Comparison of ENCODE assay signal across 9 cellular contexts in the genomic region with DNA sequence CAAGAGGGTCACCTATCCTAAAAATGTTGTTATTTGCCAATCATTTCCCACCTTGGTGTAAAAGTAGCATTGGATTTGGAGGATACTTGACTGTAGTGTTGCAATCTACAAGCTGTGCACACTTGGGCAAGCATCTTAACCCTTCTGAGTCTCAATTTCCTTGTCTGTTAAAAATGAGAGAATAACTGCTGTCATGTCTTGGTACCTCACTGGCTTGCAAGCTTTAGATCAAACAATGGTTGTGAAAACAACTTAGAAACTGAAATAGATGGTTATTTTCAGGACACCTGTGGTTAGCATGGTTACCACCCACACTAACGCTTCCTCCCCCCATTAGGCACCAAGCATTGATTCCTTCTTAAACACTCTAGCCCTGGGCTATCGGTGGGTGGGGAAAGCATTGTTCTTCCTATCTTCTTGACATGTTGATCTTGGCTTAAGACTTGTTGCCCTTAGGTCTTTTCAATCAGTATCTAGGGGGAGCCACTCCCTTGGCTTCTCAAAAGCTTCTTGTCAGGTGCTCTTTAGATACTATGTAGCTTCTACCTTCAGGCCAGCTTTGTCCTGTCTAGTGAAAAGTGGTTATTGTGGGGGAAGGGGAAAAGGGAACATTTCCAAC. TPM values are rescaled to one million over a fixed set of nuclear protein-coding genes. Genes with fewer than 3 reads are reported as not detected.
DNase-seq lines count a peak whose midpoint lies in the region; ATAC-seq and TF ChIP-seq lines count a peak whose summit lies in the region.
"Had no signal": no experiment of that assay in that cellular context is flagged by ENCODE, and none has a peak within 500 bp of the region (broad histone marks: within the 10 kb centered on the region; RNA-seq: fewer than 3 reads in every experiment).

No MANE protein-coding gene starts in this region.

- no peak for TF ChIP-seq EP300 in ovary (IDR thresholded peaks at IDR 0.05)

- no peak overlapping the region for H3K27ac Mint-ChIP-seq in MCF 10A (ENCODE audit: low read depth, unreplicated experiment)
- H3K27ac Mint-ChIP-seq: CD4-positive, alpha-beta T cell had no signal

- no peaks in the 10 kb centered on the region for H3K36me3 Mint-ChIP-seq in MCF 10A (ENCODE audit: insufficient read depth, unreplicated experiment)

- H3K9ac ChIP-seq in OCI-LY3 (ENCODE audit: low read length) = peak overlapping the region; percentile 49; the same call in 1 of the 2 replicates

- H3K4me3 Mint-ChIP-seq in MCF 10A (ENCODE audit: unreplicated experiment) = no peak overlapping the region
- H3K4me3 Mint-ChIP-seq: CD4-positive, alpha-beta T cell had no signal

- CTCF ChIA-PET in MCF 10A (lab: Yijun Ruan, JAX) = interaction anchor here (0.7 to 1.5 kb wide), 2 partner anchors 10 to 1220 kb away, joined by 4 to 7 read pairs; partner anchors contain the start of gene AMOT

- H2AFZ ChIP-seq in OCI-LY3 (ENCODE audit: low read depth, low read length) = no peak overlapping the region

- no peaks in the 10 kb centered on the region for H4K20me1 ChIP-seq in OCI-LY3 (ENCODE audit: insufficient read depth, low read length)

- H3K27me3 ChIP-seq in breast epithelium = peaks cover 0 to 45% of the 10 kb centered on the region in 2 donors
- no peaks in the 10 kb centered on the region for H3K27me3 ChIP-seq in OCI-LY3 (ENCODE audit: low read depth, low read length)
- H3K27me3 ChIP-seq in ovary = no peaks in the 10 kb centered on the region

- no peak overlapping the region for H3K4me3 ChIP-seq in breast epithelium
- H3K4me3 ChIP-seq in OCI-LY3 (ENCODE audit: low read length) = peak overlapping the region; percentile 56
- H3K4me3 ChIP-seq in ovary = no peak overlapping the region

- H3K36me3 ChIP-seq in breast epithelium (no peaks in the 10 kb centered on the region), OCI-LY3 (replicated peaks; ENCODE audit: low read depth, low read length) (no peaks in the 10 kb centered on the region), ovary (no peaks in the 10 kb centered on the region)

- no peaks in the 10 kb centered on the region for H3K9me3 ChIP-seq in breast epithelium
- no peaks in the 10 kb centered on the region for H3K9me3 ChIP-seq in OCI-LY3 (ENCODE audit: insufficient read depth, low read length)
- H3K9me3 ChIP-seq in ovary = no peaks in the 10 kb centered on the region

- peak overlapping the region; percentile 77 for H3K4me2 ChIP-seq in OCI-LY3 (ENCODE audit: low read length)

- TF ChIP-seq POLR2A in breast epithelium (IDR thresholded peaks at IDR 0.05) = no peak
- TF ChIP-seq POLR2A in ovary (IDR thresholded peaks at IDR 0.05) = no peak
- TF ChIP-seq POLR2A in erythroblast (IDR thresholded peaks at IDR 0.05; ENCODE audit: low read length) = no peak

- DNase-seq in MCF 10A (ENCODE audit: unreplicated experiment) (peak; percentile 55), breast epithelium (ENCODE audit: low spot score in 2 of 2) (no peak), UCSD-AML1 (lab: John Stamatoyannopoulos, UW; ENCODE audit: unreplicated experiment) (no peak), ureter (ENCODE audit: low spot score) (no peak), ovary (no peak), erythroblast (lab: John Stamatoyannopoulos, UW) (no peak)
- DNase-seq: CD4-positive, alpha-beta T cell had no signal

- no peak overlapping the region for H3K27ac ChIP-seq in breast epithelium
- peak overlapping the region; percentile 91 for H3K27ac ChIP-seq in OCI-LY3 (ENCODE audit: low read length)
- peak overlapping the region in 1 of 2 donors; percentile 35 for H3K27ac ChIP-seq in ovary

- H3K4me1 Mint-ChIP-seq in MCF 10A (ENCODE audit: insufficient read depth, unreplicated experiment) = peaks cover 20% of the 10 kb centered on the region

- H3K4me1 ChIP-seq in breast epithelium = no peaks in the 10 kb centered on the region
- H3K4me1 ChIP-seq in OCI-LY3 (ENCODE audit: low read length) = peaks cover 75% of the 10 kb centered on the region
- no peaks in the 10 kb centered on the region for H3K4me1 ChIP-seq in ovary (ENCODE audit: insufficient read depth)

- WGBS in ovary, 3 donors = 32 to 43% (median 43%) methylated on average over 2 of the region's 2 CpGs

- H3K9me3 Mint-ChIP-seq in MCF 10A (ENCODE audit: unreplicated experiment) = no peaks in the 10 kb centered on the region
- H3K9me3 Mint-ChIP-seq: CD4-positive, alpha-beta T cell had no signal

- peak; percentile 79 for ATAC-seq in HG02840 (IDR thresholded peaks at IDR 0.05; ENCODE audit: low FRiP score, unreplicated experiment)

- no peaks in the 10 kb centered on the region for H3K79me2 ChIP-seq in OCI-LY3 (ENCODE audit: low read length)

- BruUV-seq in MCF 10A (replicated peaks; lab: Mats Ljungman, UMichigan) = no TSS peak

- peaks cover 70% of the 10 kb centered on the region for H3K27me3 Mint-ChIP-seq in MCF 10A (ENCODE audit: insufficient read depth, unreplicated experiment)
- H3K27me3 Mint-ChIP-seq: CD4-positive, alpha-beta T cell had no signal

- TF ChIP-seq CTCF in MCF 10A (IDR thresholded peaks at IDR 0.05; ENCODE audit: unreplicated experiment) (no peak), breast epithelium (IDR thresholded peaks at IDR 0.05) (no peak), OCI-LY3 (IDR thresholded peaks at IDR 0.05; ENCODE audit: low read depth, low read length) (peak; percentile 34; the same call in 1 of the 2 replicates), ovary (IDR thresholded peaks at IDR 0.05) (no peak)

- POLR2A ChIA-PET in MCF 10A (lab: Yijun Ruan, JAX) = interaction anchor here (0.8 kb wide), 1 partner anchor 18 kb away, joined by 4 read pairs; no protein-coding TSS in a partner anchor

- intact Hi-C loops in MCF 10A (cut with micrococcal nuclease) (no loop called here), breast epithelium (cut with DNase I; ENCODE audit: low total_unique reads) (no loop called here), ovary (cut with DNase I) (no loop called here)

RNA-seq across cellular contexts. Expression of gene AMOT, which starts 10.6 kb away (rescaled TPM):
- 0.09 TPM in 1 of 2 replicates, not detected in the other for total RNA-seq in MCF 10A (2022)
- total RNA-seq in breast epithelium = 10 to 100 TPM; 14.1 to 39.2 (median 23.0) TPM
- total RNA-seq in ureter = 27.5 TPM
- total RNA-seq in ovary = 10 to 100 TPM in 6 of 7 donors, 1 to 10 TPM in 1; 4.4 to 38.5 (median 17.8) TPM
- polyA plus RNA-seq in ovary = 10 to 100 TPM in 1 of 2 donors, 1 to 10 TPM in 1; 3.2 to 13.1 TPM
